8 cellular contexts compared by ENCODE assay signal in the genomic region with DNA sequence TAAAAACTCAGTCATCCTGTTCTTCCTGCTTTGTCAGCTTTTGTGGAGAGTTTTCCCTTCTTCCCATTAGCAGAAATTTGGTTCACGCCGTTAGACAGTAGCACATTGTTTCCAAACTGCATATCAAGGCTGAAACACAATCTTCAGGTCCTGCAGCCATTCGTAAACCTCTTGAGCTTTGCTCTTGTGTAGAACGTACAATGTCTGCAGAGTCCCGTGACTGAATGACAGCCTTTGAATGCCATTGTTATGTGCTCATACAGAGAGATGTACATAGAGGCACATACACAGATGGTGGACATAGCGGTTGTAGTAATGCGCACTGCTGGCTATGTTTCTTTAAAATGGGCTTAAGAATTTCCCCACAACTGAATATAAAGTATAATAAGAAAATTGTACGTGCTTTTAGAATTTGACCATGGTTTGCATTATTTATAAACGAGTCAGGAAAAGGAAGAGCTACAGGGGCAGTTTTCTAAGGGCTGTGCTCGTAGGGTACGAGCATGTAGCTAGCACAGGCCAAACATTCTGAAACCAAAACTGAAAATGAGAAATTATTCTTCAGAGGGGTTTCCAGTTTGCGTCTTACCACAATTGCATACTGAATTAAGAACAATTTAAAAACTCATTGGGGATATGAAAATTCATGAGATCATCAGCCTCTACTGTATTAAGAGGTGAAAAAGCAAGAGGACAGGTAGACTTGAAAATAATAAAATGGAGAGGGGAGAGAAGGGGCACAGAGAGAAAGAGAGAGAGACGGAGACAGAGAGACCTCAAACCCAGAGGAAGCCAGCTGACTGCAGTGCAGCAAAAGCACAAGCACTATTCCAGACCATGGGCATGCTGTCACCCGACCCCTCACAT.
DNase-seq lines count a peak whose midpoint lies in the region; ATAC-seq and TF ChIP-seq lines count a peak whose summit lies in the region.
"Had no signal": no experiment of that assay in that cellular context is flagged by ENCODE, and none has a peak within 500 bp of the region (broad histone marks: within the 10 kb centered on the region; RNA-seq: fewer than 3 reads in every experiment).

No MANE protein-coding gene starts in this region.

- DNase-seq in glutamatergic neuron = no peak
- DNase-seq in NCI-H82 treated with DMSO at 0.1 percent for 48 hours (lab: John Stamatoyannopoulos, UW; ENCODE audit: unreplicated experiment) = no peak
- no peak for DNase-seq in mammary epithelial cell
- no peak for DNase-seq in SK-N-DZ (ENCODE audit: low spot score)
- DNase-seq: left cardiac atrium had no signal

- H3K4me1 ChIP-seq in mammary epithelial cell (ENCODE audit: insufficient read depth, low read length) = no peaks in the 10 kb centered on the region

- H3K4me3 ChIP-seq in mammary epithelial cell (replicated peaks in 1 of 3; ENCODE audit: insufficient read depth in 1 of 3, low read depth in 2 of 3, low read length in 3 of 3) = no peak overlapping the region

- intact Hi-C loops in mammary epithelial cell (cut with micrococcal nuclease) = no loop called here

- no peak overlapping the region for H3K27ac ChIP-seq in mammary epithelial cell (ENCODE audit: insufficient read depth, low read depth, low read length)

- dilution Hi-C loops in mammary epithelial cell (cut with HindIII; ENCODE audit: low sequenced_read_pairs) = no loop called here

- H3K4me3 Mint-ChIP-seq in glutamatergic neuron (ENCODE audit: unreplicated experiment) = no peak overlapping the region

- no peaks in the 10 kb centered on the region for H3K79me2 ChIP-seq in mammary epithelial cell (ENCODE audit: insufficient read depth, low read length)

- CTCF ChIA-PET in mammary epithelial cell (lab: Charles Lee; ENCODE audit: low non-redundant PET) = no interaction called here

- in situ Hi-C loops in mammary epithelial cell (cut with MboI; ENCODE audit: low sequenced_read_pairs in 2 of 2) = no loop called here

- H3K9me3 Mint-ChIP-seq in glutamatergic neuron (ENCODE audit: unreplicated experiment) = peaks cover 14% of the 10 kb centered on the region

- H3K27ac Mint-ChIP-seq in glutamatergic neuron (ENCODE audit: unreplicated experiment) = peak overlapping the region; percentile 53

- peaks cover 8% of the 10 kb centered on the region for H3K27me3 Mint-ChIP-seq in glutamatergic neuron (ENCODE audit: unreplicated experiment)

- no peak overlapping the region for H3K9ac ChIP-seq in mammary epithelial cell (ENCODE audit: insufficient read depth, low read length)

- H2AFZ ChIP-seq in mammary epithelial cell (ENCODE audit: low read depth, low read length) = no peak overlapping the region

- no peaks in the 10 kb centered on the region for H3K9me3 ChIP-seq in mammary epithelial cell (replicated peaks; ENCODE audit: insufficient read depth, low read length)

- ATAC-seq in GM18867 (IDR thresholded peaks at IDR 0.05; ENCODE audit: unreplicated experiment) (peak; percentile 94), GM21423 (IDR thresholded peaks at IDR 0.05; ENCODE audit: unreplicated experiment) (peak; percentile 64), HG03558 (IDR thresholded peaks at IDR 0.05; ENCODE audit: extremely low read depth, unreplicated experiment) (peak; percentile 57)
- ATAC-seq: left cardiac atrium had no signal

- no peaks in the 10 kb centered on the region for H3K27me3 ChIP-seq in mammary epithelial cell (ENCODE audit: insufficient read depth, low read length)

- H4K20me1 ChIP-seq in mammary epithelial cell (ENCODE audit: insufficient read depth, low read length) = no peaks in the 10 kb centered on the region

- H3K4me1 Mint-ChIP-seq in glutamatergic neuron (ENCODE audit: low read depth, unreplicated experiment) = peaks cover 40% of the 10 kb centered on the region

- TF ChIP-seq CTCF in glutamatergic neuron (IDR thresholded peaks at IDR 0.05; ENCODE audit: partially characterized antibody, unreplicated experiment) (no peak), mammary epithelial cell (conservative IDR thresholded peaks at IDR 0.05 in 1 of 2, IDR thresholded peaks at IDR 0.05 in 1 of 2; ENCODE audit: extremely low read depth in 1 of 2, insufficient read depth in 1 of 2, low read depth in 1 of 2, low read length in 2 of 2) (no peak)

- no TSS peak for BruUV-seq in mammary epithelial cell (replicated peaks; lab: Mats Ljungman, UMichigan)

- H3K36me3 Mint-ChIP-seq in glutamatergic neuron (ENCODE audit: unreplicated experiment) = peaks cover 3% of the 10 kb centered on the region

- H3K4me2 ChIP-seq in mammary epithelial cell (ENCODE audit: insufficient read depth, low read depth, low read length) = no peak overlapping the region

- H3K36me3 ChIP-seq in mammary epithelial cell (ENCODE audit: insufficient read depth, low read length) = no peaks in the 10 kb centered on the region

- 81% methylated on average over 12 of the region's 14 CpGs for WGBS in mammary epithelial cell (ENCODE audit: low coverage, missing lambda C conversion rate)
